In genomic region chr22:46366801-46367706, GRCh38 we compare ENCODE assay signal across 7 cellular contexts. TPM values are rescaled to one million over a fixed set of nuclear protein-coding genes. Genes with fewer than 3 reads are reported as not detected.
DNase-seq lines count a peak whose midpoint lies in the region; ATAC-seq and TF ChIP-seq lines count a peak whose summit lies in the region.

No MANE protein-coding gene starts in this region.

- intact Hi-C loops in natural killer cell (cut with micrococcal nuclease), result loop anchor here (1.0 kb wide), 1 partner anchor 175 kb away; no protein-coding TSS in a partner anchor

- H3K27ac Mint-ChIP-seq in natural killer cell, result peak overlapping the region in 1 of 2 donors; percentile 51
- H3K27ac Mint-ChIP-seq in natural killer cell treated with Interleukin-12 subunit alpha and Interleukin-12 subunit beta and Interleukin-15 and Interleukin-18, amount 100 ng/mL, for 72 hours, result no peak overlapping the region
- H3K27ac Mint-ChIP-seq in immature natural killer cell, result no peak overlapping the region
- no peak overlapping the region for H3K27ac Mint-ChIP-seq in activated CD4-positive, alpha-beta memory T cell treated with anti-CD3 and anti-CD28 coated beads, Interleukin-2, amount 10 ng/mL, durations not matched to agents 7 days and 5 days

- CTCF ChIA-PET in GM10248 (lab: Yijun Ruan, JAX), result interaction anchor here (0.8 to 6.7 kb wide), 54 partner anchors 9 to 600 kb away, joined by 3 to 111 read pairs (median 4); partner anchors contain the start of gene CELSR1
- CTCF ChIA-PET in activated CD4-positive, alpha-beta memory T cell treated with anti-CD3 and anti-CD28 coated beads, Interleukin-2, amount 10 ng/mL, durations not matched to agents 7 days and 5 days (lab: Charles Lee), result interaction anchor here (0.6 to 3.0 kb wide), 29 partner anchors 8 to 522 kb away, joined by 3 to 38 read pairs (median 4); partner anchors contain the start of gene TRMU

- H3K4me1 Mint-ChIP-seq in natural killer cell (peaks cover 41 to 56% of the 10 kb centered on the region in 2 donors), immature natural killer cell (peaks cover 42 to 45% of the 10 kb centered on the region in 2 donors)
- H3K4me1 Mint-ChIP-seq in natural killer cell treated with Interleukin-12 subunit alpha and Interleukin-12 subunit beta and Interleukin-15 and Interleukin-18, amount 100 ng/mL, for 72 hours (ENCODE audit: low read depth in 2 of 2), result peaks cover 24 to 42% of the 10 kb centered on the region in 2 donors
- peaks cover 16% of the 10 kb centered on the region for H3K4me1 Mint-ChIP-seq in activated CD4-positive, alpha-beta memory T cell treated with anti-CD3 and anti-CD28 coated beads, Interleukin-2, amount 10 ng/mL, durations not matched to agents 7 days and 5 days

- ATAC-seq in natural killer cell (no peak), HG03139 (IDR thresholded peaks at IDR 0.05; ENCODE audit: unreplicated experiment) (no peak)
- no peak for ATAC-seq in natural killer cell treated with Interleukin-12 subunit alpha and Interleukin-12 subunit beta and Interleukin-15 and Interleukin-18, amount 100 ng/mL, for 72 hours

- H3K4me3 Mint-ChIP-seq in natural killer cell, result peak overlapping the region; percentile 9
- no peak overlapping the region for H3K4me3 Mint-ChIP-seq in natural killer cell treated with Interleukin-12 subunit alpha and Interleukin-12 subunit beta and Interleukin-15 and Interleukin-18, amount 100 ng/mL, for 72 hours
- peak overlapping the region in 3 of 5 donors; percentile 61 to 71 (median 63) for H3K4me3 Mint-ChIP-seq in immature natural killer cell
- H3K4me3 Mint-ChIP-seq in activated CD4-positive, alpha-beta memory T cell treated with anti-CD3 and anti-CD28 coated beads, Interleukin-2, amount 10 ng/mL, durations not matched to agents 7 days and 5 days, result no peak overlapping the region

- no peak for DNase-seq in natural killer cell
- DNase-seq in natural killer cell treated with Interleukin-12 subunit alpha and Interleukin-12 subunit beta and Interleukin-15 and Interleukin-18, amount 100 ng/mL, for 72 hours (ENCODE audit: low spot score), result no peak
- DNase-seq in NAMALWA (ENCODE audit: low spot score), result peak; percentile 33
- no peak for DNase-seq in immature natural killer cell
- DNase-seq in GM10248 (ENCODE audit: extremely low spot score), result no peak
- DNase-seq in activated CD4-positive, alpha-beta memory T cell treated with anti-CD3 and anti-CD28 coated beads, Interleukin-2, amount 10 ng/mL, durations not matched to agents 7 days and 5 days, result no peak

- POLR2A ChIA-PET in GM10248 (lab: Yijun Ruan, JAX), result no interaction called here
- POLR2A ChIA-PET in activated CD4-positive, alpha-beta memory T cell treated with anti-CD3 and anti-CD28 coated beads, Interleukin-2, amount 10 ng/mL, durations not matched to agents 7 days and 5 days (lab: Charles Lee), result interaction anchor here (0.7 to 1.4 kb wide), 2 partner anchors 8 to 174 kb away, joined by 3 read pairs; no protein-coding TSS in a partner anchor

- H3K27me3 Mint-ChIP-seq in natural killer cell (ENCODE audit: low read depth in 2 of 2) (peaks cover 0 to 5% of the 10 kb centered on the region in 2 donors), immature natural killer cell (ENCODE audit: low read depth in 3 of 3) (peaks cover 1 to 9% (median 2%) of the 10 kb centered on the region in 3 donors)
- peaks cover 0 to 2% of the 10 kb centered on the region in 2 donors for H3K27me3 Mint-ChIP-seq in natural killer cell treated with Interleukin-12 subunit alpha and Interleukin-12 subunit beta and Interleukin-15 and Interleukin-18, amount 100 ng/mL, for 72 hours
- peaks cover 2% of the 10 kb centered on the region for H3K27me3 Mint-ChIP-seq in activated CD4-positive, alpha-beta memory T cell treated with anti-CD3 and anti-CD28 coated beads, Interleukin-2, amount 10 ng/mL, durations not matched to agents 7 days and 5 days

- H3K9me3 Mint-ChIP-seq in natural killer cell (peaks cover 0 to 5% of the 10 kb centered on the region in 2 donors), immature natural killer cell (no peaks in the 10 kb centered on the region)
- no peaks in the 10 kb centered on the region for H3K9me3 Mint-ChIP-seq in natural killer cell treated with Interleukin-12 subunit alpha and Interleukin-12 subunit beta and Interleukin-15 and Interleukin-18, amount 100 ng/mL, for 72 hours
- H3K9me3 Mint-ChIP-seq in activated CD4-positive, alpha-beta memory T cell treated with anti-CD3 and anti-CD28 coated beads, Interleukin-2, amount 10 ng/mL, durations not matched to agents 7 days and 5 days, result no peaks in the 10 kb centered on the region

- no peak for TF ChIP-seq CTCF in natural killer cell (IDR thresholded peaks at IDR 0.05)
- TF ChIP-seq CTCF in GM10248 (IDR thresholded peaks at IDR 0.05; ENCODE audit: control extremely low read depth, extremely low read depth, low read depth, missing control alignments), result no peak

- H3K36me3 Mint-ChIP-seq in natural killer cell (no peaks in the 10 kb centered on the region), immature natural killer cell (peaks cover 0 to 2% (median 0%) of the 10 kb centered on the region in 3 donors)
- no peaks in the 10 kb centered on the region for H3K36me3 Mint-ChIP-seq in natural killer cell treated with Interleukin-12 subunit alpha and Interleukin-12 subunit beta and Interleukin-15 and Interleukin-18, amount 100 ng/mL, for 72 hours
- no peaks in the 10 kb centered on the region for H3K36me3 Mint-ChIP-seq in activated CD4-positive, alpha-beta memory T cell treated with anti-CD3 and anti-CD28 coated beads, Interleukin-2, amount 10 ng/mL, durations not matched to agents 7 days and 5 days (ENCODE audit: low read depth)

RNA-seq across cellular contexts. Expression of gene TRMU, which starts 31.5 kb away (rescaled TPM):
- 10 to 100 TPM; 54.5 to 77.9 (median 58.4) TPM for total RNA-seq in natural killer cell
- total RNA-seq in natural killer cell treated with Interleukin-12 subunit alpha and Interleukin-12 subunit beta and Interleukin-15 and Interleukin-18, amount 100 ng/mL, for 72 hours, result 100 to 1,000 TPM in 1 of 2 donors, 10 to 100 TPM in 1; 72.7 to 135 TPM
- polyA plus RNA-seq in immature natural killer cell, result 10 to 100 TPM; 12.3 to 18.5 (median 16.8) TPM
- 10 to 100 TPM; 66.8 to 71.7 TPM for total RNA-seq in activated CD4-positive, alpha-beta memory T cell treated with anti-CD3 and anti-CD28 coated beads, Interleukin-2, amount 10 ng/mL, durations not matched to agents 7 days and 5 days

Comparison
In these comparisons a context has a peak if more than half of its experiments do, and no peak if none do; other contexts are left out.
1. H3K4me3 Mint-ChIP-seq: peak in natural killer cell (single experiment) and immature natural killer cell (3 of 5); none in natural killer cell treated with Interleukin-12 subunit alpha and Interleukin-12 subunit beta and Interleukin-15 and Interleukin-18, amount 100 ng/mL, for 72 hours (single experiment) and activated CD4-positive, alpha-beta memory T cell treated with anti-CD3 and anti-CD28 coated beads, Interleukin-2, amount 10 ng/mL, durations not matched to agents 7 days and 5 days (single experiment).